8 cellular contexts compared by ENCODE assay signal in the genomic region with DNA sequence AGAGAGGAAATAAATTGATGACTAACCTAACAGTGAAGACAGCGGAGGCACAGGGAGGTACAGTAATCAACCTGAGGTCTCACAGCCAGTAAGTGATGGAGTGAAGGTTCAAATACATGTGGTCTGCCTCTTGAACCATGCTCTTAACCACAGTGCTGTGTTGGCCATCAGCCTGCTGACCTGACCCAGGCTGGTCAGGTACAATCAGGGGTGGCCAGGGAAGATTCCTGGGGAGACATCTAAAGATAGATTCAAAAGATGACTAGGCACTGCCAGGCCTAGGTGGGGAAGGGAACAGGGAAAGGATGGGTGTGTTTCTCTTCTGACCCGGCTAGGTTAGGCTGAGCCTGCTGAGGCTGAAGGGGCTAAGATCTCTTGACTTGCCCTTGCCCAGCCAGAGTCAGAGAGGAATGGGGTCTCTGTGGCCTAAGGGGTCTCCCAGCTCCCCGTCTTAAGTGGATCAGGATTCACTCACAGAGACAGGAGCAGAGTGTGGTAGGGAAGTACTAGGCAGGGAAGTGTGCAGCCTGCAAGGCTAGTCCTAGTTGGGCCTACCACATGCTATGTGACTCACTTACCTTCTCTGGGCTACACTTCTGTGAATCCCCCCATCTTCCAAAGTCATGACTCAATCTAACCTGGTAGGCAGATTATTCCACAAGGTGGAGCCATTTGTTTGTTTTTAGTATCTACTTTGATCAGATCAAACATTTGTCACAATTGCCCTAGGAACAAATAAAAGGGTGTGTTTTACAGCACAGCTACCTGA.
DNase-seq lines count a peak whose midpoint lies in the region; ATAC-seq lines count a peak whose summit lies in the region.

No MANE protein-coding gene starts in this region.

- no peaks in the 10 kb centered on the region for H3K9me3 Mint-ChIP-seq in T-helper 1 cell treated with Interleukin-12 subunit alpha and Interleukin-12 subunit beta and Interleukin-4 antibody, amounts not matched to agents 30 μg/mL and 1 μg/mL, for 36 hours
- no peaks in the 10 kb centered on the region for H3K9me3 Mint-ChIP-seq in central memory CD8-positive, alpha-beta T cell

- no peaks in the 10 kb centered on the region for H3K27me3 Mint-ChIP-seq in T-helper 1 cell treated with Interleukin-12 subunit alpha and Interleukin-12 subunit beta and Interleukin-4 antibody, amounts not matched to agents 30 μg/mL and 1 μg/mL, for 36 hours (ENCODE audit: low read depth)
- H3K27me3 Mint-ChIP-seq in central memory CD8-positive, alpha-beta T cell = no peaks in the 10 kb centered on the region

- DNase-seq in SIG-M5 treated with dmso at 0.1 percent for 504 hours (lab: John Stamatoyannopoulos, UW; ENCODE audit: unreplicated experiment) (peak; percentile 35), SIG-M5 (lab: John Stamatoyannopoulos, UW) (no peak), LoVo (ENCODE audit: low spot score) (peak; percentile 53), medulla oblongata (ENCODE audit: extremely low spot score) (peak; percentile 70)
- DNase-seq in central memory CD8-positive, alpha-beta T cell (ENCODE audit: low spot score in 2 of 2) = peak in 1 of 2 donors; percentile 31

- peak overlapping the region; percentile 53 for H3K27ac Mint-ChIP-seq in T-helper 1 cell treated with Interleukin-12 subunit alpha and Interleukin-12 subunit beta and Interleukin-4 antibody, amounts not matched to agents 30 μg/mL and 1 μg/mL, for 36 hours
- H3K27ac Mint-ChIP-seq in central memory CD8-positive, alpha-beta T cell (ENCODE audit: low read depth) = peak overlapping the region; percentile 57

- H3K4me3 Mint-ChIP-seq in T-helper 1 cell treated with Interleukin-12 subunit alpha and Interleukin-12 subunit beta and Interleukin-4 antibody, amounts not matched to agents 30 μg/mL and 1 μg/mL, for 36 hours = no peak overlapping the region
- no peak overlapping the region for H3K4me3 Mint-ChIP-seq in central memory CD8-positive, alpha-beta T cell

- peaks cover 18% of the 10 kb centered on the region for H3K4me1 Mint-ChIP-seq in T-helper 1 cell treated with Interleukin-12 subunit alpha and Interleukin-12 subunit beta and Interleukin-4 antibody, amounts not matched to agents 30 μg/mL and 1 μg/mL, for 36 hours (ENCODE audit: low read depth)
- peaks cover 17% of the 10 kb centered on the region for H3K4me1 Mint-ChIP-seq in central memory CD8-positive, alpha-beta T cell

- peak; percentile 81 for ATAC-seq in central memory CD8-positive, alpha-beta T cell (replicated peaks; ENCODE audit: extremely low read depth, poor library complexity, severe bottlenecking)
- ATAC-seq in HG03432 (IDR thresholded peaks at IDR 0.05; ENCODE audit: unreplicated experiment) = no peak
- no peak for ATAC-seq in GM19035 (IDR thresholded peaks at IDR 0.05; ENCODE audit: unreplicated experiment)

- H3K36me3 Mint-ChIP-seq in T-helper 1 cell treated with Interleukin-12 subunit alpha and Interleukin-12 subunit beta and Interleukin-4 antibody, amounts not matched to agents 30 μg/mL and 1 μg/mL, for 36 hours (ENCODE audit: low read depth) = peaks cover 22% of the 10 kb centered on the region
- peaks cover 12% of the 10 kb centered on the region for H3K36me3 Mint-ChIP-seq in central memory CD8-positive, alpha-beta T cell (ENCODE audit: insufficient read depth)
